8 cellular contexts compared by ENCODE assay signal in genomic region chr22:26057731-26058130, GRCh38.
"Had no signal": no experiment of that assay in that cellular context is flagged by ENCODE, and none has a peak within 500 bp of the region (broad histone marks: within the 10 kb centered on the region; RNA-seq: fewer than 3 reads in every experiment).

No MANE protein-coding gene starts in this region.

- DNase-seq: GM23248, GOT3, H7, KG1 had no signal

- H3K9ac ChIP-seq: GM23248 had no signal

- H3K4me1 ChIP-seq: HAP-1 had no signal

- ATAC-seq: HCT116, HepG2 had no signal

- H3K27ac ChIP-seq: GM23248, HL-60 had no signal

- H3K36me3 ChIP-seq: HAP-1 had no signal

- H3K9me3 ChIP-seq: HAP-1 had no signal

- H3K4me3 ChIP-seq: GM23248, HAP-1 had no signal
